Comparison of ENCODE assay signal across 1 cellular context in genomic region chr1:94926915-94927404, GRCh38.
TF ChIP-seq lines count a peak whose summit lies in the region.

TSS of gene CNN3 (minus strand) at chr1:94927110. CDS start at chr1:94926894, 216 bp downstream.

TF ChIP-seq in HepG2, 621 proteins besides CTCF, POLR2A, EP300 and RAD21 (continued from another document and continues in another):
- TF ChIP-seq ATF5 (CRISPR knock-in tag; IDR thresholded peaks at IDR 0.05; ENCODE audit: low read depth), result peak; percentile 67; the same call in 1 of the 2 replicates
- no peak for TF ChIP-seq ZFP36 (IDR thresholded peaks at IDR 0.05; ENCODE audit: borderline replicate concordance, low read depth, low read length, partially characterized antibody)
- peak; percentile 34; the same call in 1 of the 2 replicates for TF ChIP-seq ZBTB2 (CRISPR knock-in tag; IDR thresholded peaks at IDR 0.05; ENCODE audit: low read depth)
- no peak for TF ChIP-seq SMARCC2 (IDR thresholded peaks at IDR 0.05)
- no peak for TF ChIP-seq MXD4 (CRISPR knock-in tag; IDR thresholded peaks at IDR 0.05)
- peak; percentile 28; the same call in 1 of the 2 replicates for TF ChIP-seq ZSCAN5A (CRISPR knock-in tag; IDR thresholded peaks at IDR 0.05; ENCODE audit: borderline replicate concordance)
- TF ChIP-seq MXD3 (CRISPR knock-in tag; IDR thresholded peaks at IDR 0.05), result peak; percentile 70; the same call in 1 of the 2 replicates
- peak; percentile 74; the same call in 1 of the 2 replicates for TF ChIP-seq SP4 (CRISPR knock-in tag; IDR thresholded peaks at IDR 0.05)
- TF ChIP-seq FOXP1 (IDR thresholded peaks at IDR 0.05), result no peak
- TF ChIP-seq FOXP1 (CRISPR knock-in tag; IDR thresholded peaks at IDR 0.05), result no peak
- 0 out of 2 replicates have a peak, but pooled peaks have one; percentile 8 for TF ChIP-seq NAIF1 (CRISPR knock-in tag; IDR thresholded peaks at IDR 0.05; ENCODE audit: borderline replicate concordance)
- no peak for TF ChIP-seq HMGXB3 (CRISPR knock-in tag; IDR thresholded peaks at IDR 0.05; ENCODE audit: borderline replicate concordance)
- peak; percentile 20; the same call in 1 of the 2 replicates for TF ChIP-seq RFXAP (CRISPR knock-in tag; IDR thresholded peaks at IDR 0.05; ENCODE audit: borderline replicate concordance)
- TF ChIP-seq TCF12 (IDR thresholded peaks at IDR 0.05), result no peak
- peak; percentile 44; the same call in 1 of the 2 replicates for TF ChIP-seq TCF12 (CRISPR knock-in tag; IDR thresholded peaks at IDR 0.05)
- peak; percentile 32; the same call in 1 of the 2 replicates for TF ChIP-seq ZNF776 (CRISPR knock-in tag; IDR thresholded peaks at IDR 0.05)
- TF ChIP-seq PATZ1 (CRISPR knock-in tag; IDR thresholded peaks at IDR 0.05), result peak; percentile 88
- 0 out of 2 replicates have a peak, but pooled peaks have one; percentile 51 for TF ChIP-seq HNRNPUL1 (IDR thresholded peaks at IDR 0.05; ENCODE audit: low read depth, low read length)
- peak; percentile 49 for TF ChIP-seq FOXP4 (CRISPR knock-in tag; IDR thresholded peaks at IDR 0.05)
- TF ChIP-seq TSC22D2 (CRISPR knock-in tag; IDR thresholded peaks at IDR 0.05; ENCODE audit: borderline replicate concordance), result peak; percentile 49; the same call in 1 of the 2 replicates
- TF ChIP-seq BORCS8-MEF2B (CRISPR knock-in tag; IDR thresholded peaks at IDR 0.05), result peak; percentile 53; the same call in 1 of the 2 replicates
- TF ChIP-seq CEBPG (CRISPR knock-in tag; IDR thresholded peaks at IDR 0.05), result peak; percentile 31
- peak; percentile 65; the same call in 1 of the 2 replicates for TF ChIP-seq TEAD2 (CRISPR knock-in tag; IDR thresholded peaks at IDR 0.05)
- TF ChIP-seq ZNF407 (CRISPR knock-in tag; IDR thresholded peaks at IDR 0.05; ENCODE audit: not compliant biosample characterization), result peak; percentile 46
- TF ChIP-seq YY1 (IDR thresholded peaks at IDR 0.05; ENCODE audit: insufficient read depth, insufficient replicate concordance, low read depth, low read length), result peak; percentile 18
- TF ChIP-seq THYN1 (CRISPR knock-in tag; IDR thresholded peaks at IDR 0.05; ENCODE audit: borderline replicate concordance, low read depth), result no peak
- TF ChIP-seq THAP7 (CRISPR knock-in tag; IDR thresholded peaks at IDR 0.05), result peak; percentile 74; the same call in 1 of the 2 replicates
- 0 out of 2 replicates have a peak, but pooled peaks have one; percentile 29 for TF ChIP-seq SNAI1 (CRISPR knock-in tag; IDR thresholded peaks at IDR 0.05; ENCODE audit: borderline replicate concordance)
- 0 out of 2 replicates have a peak, but pooled peaks have one; percentile 19 for TF ChIP-seq ZNF24 (IDR thresholded peaks at IDR 0.05)
- TF ChIP-seq ZNF501 (CRISPR knock-in tag; IDR thresholded peaks at IDR 0.05), result peak; percentile 2; the same call in 1 of the 2 replicates
- TF ChIP-seq SP1 (IDR thresholded peaks at IDR 0.05), result no peak
- TF ChIP-seq SP1 (CRISPR knock-in tag; IDR thresholded peaks at IDR 0.05), result peak; percentile 46; the same call in 1 of the 2 replicates
- TF ChIP-seq ZNF101 (CRISPR knock-in tag; IDR thresholded peaks at IDR 0.05; ENCODE audit: borderline replicate concordance, low read depth), result no peak
- TF ChIP-seq MYC (CRISPR knock-in tag; IDR thresholded peaks at IDR 0.05; ENCODE audit: borderline replicate concordance), result peak; percentile 59; the same call in 1 of the 2 replicates
- TF ChIP-seq RBM39 (IDR thresholded peaks at IDR 0.05; ENCODE audit: low read depth, low read length, poor library complexity, severe bottlenecking), result peak; percentile 21
- peak; percentile 73; the same call in 1 of the 2 replicates for TF ChIP-seq PAX8 (CRISPR knock-in tag; IDR thresholded peaks at IDR 0.05; ENCODE audit: borderline replicate concordance)
